Comparison of ENCODE assay signal across 22 cellular contexts in the genomic region with DNA sequence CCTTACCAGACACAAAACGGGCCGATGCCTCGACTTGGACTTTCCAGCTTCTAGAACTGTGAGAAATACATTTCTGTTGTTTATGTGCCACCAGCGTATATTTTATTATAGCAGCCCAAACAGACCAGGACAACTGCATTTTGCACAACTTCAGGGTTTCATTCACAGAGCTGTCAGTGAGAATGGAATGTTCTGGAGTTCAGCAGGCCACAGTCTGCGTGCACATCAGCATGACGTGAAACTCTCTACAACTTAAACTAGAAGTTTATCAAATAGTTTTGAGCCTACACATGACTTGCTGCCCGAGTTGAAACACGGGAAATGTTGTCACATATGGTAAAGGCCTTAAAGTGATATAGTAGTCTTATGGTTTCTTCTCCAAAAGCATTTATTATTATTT. TPM values are rescaled to one million over a fixed set of nuclear protein-coding genes. Genes with fewer than 3 reads are reported as not detected.
A peak's percentile ranks its signal among the peaks of the same experiment; 100 is the strongest.
DNase-seq lines count a peak whose midpoint lies in the region; ATAC-seq and TF ChIP-seq lines count a peak whose summit lies in the region.
"Had no signal": no experiment of that assay in that cellular context is flagged by ENCODE, and none has a peak within 500 bp of the region (broad histone marks: within the 10 kb centered on the region; RNA-seq: fewer than 3 reads in every experiment).

No MANE protein-coding gene starts in this region.

- no peaks in the 10 kb centered on the region for H3K36me3 ChIP-seq in OCI-LY1 (ENCODE audit: insufficient read depth, low read length)
- no peaks in the 10 kb centered on the region for H3K36me3 ChIP-seq in brain microvascular endothelial cell (replicated peaks)
- no peaks in the 10 kb centered on the region for H3K36me3 ChIP-seq in heart right ventricle

- no peaks in the 10 kb centered on the region for H3K27me3 ChIP-seq in OCI-LY1 (ENCODE audit: insufficient read depth, low read length)
- no peaks in the 10 kb centered on the region for H3K27me3 ChIP-seq in brain microvascular endothelial cell (replicated peaks)
- peaks cover 0 to 2% (median 0%) of the 10 kb centered on the region in 7 donors for H3K27me3 ChIP-seq in heart right ventricle

- peaks cover 35% of the 10 kb centered on the region for H3K4me1 Mint-ChIP-seq in chondrocyte (ENCODE audit: low read depth)

- no peak overlapping the region for H3K4me2 ChIP-seq in OCI-LY1 (ENCODE audit: low read length)
- H3K4me2 ChIP-seq: GM23338 had no signal

- H3K9me2 ChIP-seq in OCI-LY1 (ENCODE audit: low read depth, low read length) = no peaks in the 10 kb centered on the region

- in situ Hi-C loops in brain microvascular endothelial cell (cut with HindIII; ENCODE audit: low pct_ligation_motif_present, low sequenced_read_pairs) = loop anchor here (25.0 kb wide), 2 partner anchors 401 to 851 kb away; no protein-coding TSS in a partner anchor

- H3K4me3 ChIP-seq in OCI-LY1 (ENCODE audit: low read depth, low read length, poor library complexity, severe bottlenecking) (no peak overlapping the region), brain microvascular endothelial cell (ENCODE audit: low read depth, low read length) (no peak overlapping the region), heart right ventricle (no peak overlapping the region)
- H3K4me3 ChIP-seq: GM23338, SK-N-MC had no signal

- ATAC-seq in heart right ventricle = no peak
- ATAC-seq: GM23338, HCT116 had no signal

- WGBS in heart right ventricle, 2 donors = 84 to 87% methylated on average over 8 of the region's 8 CpGs

- H3F3A ChIP-seq in OCI-LY1 (ENCODE audit: insufficient read depth, low read length) = no peaks in the 10 kb centered on the region

- no peak overlapping the region for H3K4me3 Mint-ChIP-seq in chondrocyte (ENCODE audit: unreplicated experiment)
- H3K4me3 Mint-ChIP-seq: GM23338 had no signal

- H3K4me1 ChIP-seq in OCI-LY1 (ENCODE audit: insufficient read depth, low read length, severe bottlenecking) = peaks cover 50% of the 10 kb centered on the region
- peaks cover 0 to 43% (median 22%) of the 10 kb centered on the region in 9 donors for H3K4me1 ChIP-seq in heart right ventricle

- no peak overlapping the region for H3K9ac ChIP-seq in OCI-LY1 (ENCODE audit: low read length)

- peaks cover 4% of the 10 kb centered on the region for H3K79me2 ChIP-seq in OCI-LY1 (ENCODE audit: insufficient read depth, low read length)

- H3K27ac Mint-ChIP-seq in chondrocyte (ENCODE audit: unreplicated experiment) = no peak overlapping the region
- H3K27ac Mint-ChIP-seq: GM23338 had no signal

- H2AFZ ChIP-seq in OCI-LY1 (ENCODE audit: low read length) = no peak overlapping the region
- H2AFZ ChIP-seq: GM23338 had no signal

- H3K27me3 Mint-ChIP-seq in chondrocyte (ENCODE audit: low read depth) = no peaks in the 10 kb centered on the region

- no peaks in the 10 kb centered on the region for H4K20me1 ChIP-seq in OCI-LY1 (ENCODE audit: insufficient read depth, low read length)

- H3K27ac ChIP-seq in OCI-LY1 (ENCODE audit: low read depth, low read length, poor library complexity, severe bottlenecking) (peak overlapping the region; percentile 33), brain microvascular endothelial cell (peak overlapping the region; percentile 84), heart right ventricle (no peak overlapping the region)
- H3K27ac ChIP-seq: C4-2B, SK-N-MC had no signal

- intact Hi-C loops in heart right ventricle (cut with DNase I) = loop anchor here in 9 of 10 donors (1.0 to 10.0 kb wide), 13 partner anchors 28 to 878 kb away; no protein-coding TSS in a partner anchor

- H3K9me3 Mint-ChIP-seq in chondrocyte (ENCODE audit: low read depth) = peaks cover 3% of the 10 kb centered on the region

- H3K9me3 ChIP-seq in OCI-LY1 (ENCODE audit: low read length) (no peaks in the 10 kb centered on the region), heart right ventricle (no peaks in the 10 kb centered on the region)
- H3K9me3 ChIP-seq: Caco-2 had no signal

- TF ChIP-seq CTCF in OCI-LY1 (IDR thresholded peaks at IDR 0.05; ENCODE audit: low read length) (no peak), brain microvascular endothelial cell (IDR thresholded peaks at IDR 0.05; ENCODE audit: low read depth, low read length, missing control alignments) (no peak), heart right ventricle (IDR thresholded peaks at IDR 0.05) (no peak), chondrocyte (IDR thresholded peaks at IDR 0.05) (no peak)

- DNase-seq in brain microvascular endothelial cell = peak; percentile 96
- DNase-seq in iris pigment epithelial cell (ENCODE audit: low read depth) = peak; percentile 91
- DNase-seq in heart right ventricle = no peak
- no peak for DNase-seq in chondrocyte (ENCODE audit: low spot score)
- DNase-seq in NCI-H748 treated with DMSO at 0.1 percent for 48 hours (lab: John Stamatoyannopoulos, UW) = no peak
- no peak for DNase-seq in NCI-H748 (lab: John Stamatoyannopoulos, UW; ENCODE audit: unreplicated experiment)
- DNase-seq: ACHN, AML-193, Caco-2, GF-D8, KBM-7, NCI-H1105, NCI-H2081, NCI-H2171 treated with DMSO at 0.1 percent for 48 hours, NCI-H446, NCI-H526 treated with DMSO at 0.1 percent for 48 hours, SHP77 had no signal

- H3K36me3 Mint-ChIP-seq in chondrocyte (ENCODE audit: low read depth) = no peaks in the 10 kb centered on the region

RNA-seq across cellular contexts. Expression of gene TRIB2, which starts 3.9 kb away (rescaled TPM):
- total RNA-seq in heart right ventricle (10 to 100 TPM; 26.7 to 46.6 (median 36.5) TPM), chondrocyte (37.5 to 42.3 TPM (median 40.5 TPM) in 3 replicates)
- polyA plus RNA-seq in heart right ventricle = 10 to 100 TPM; 31.7 to 57.2 TPM

Comparison
In these comparisons a context has a peak if more than half of its experiments do, and no peak if none do; other contexts are left out.
1. H3K27ac ChIP-seq: peak in OCI-LY1 (single experiment) and brain microvascular endothelial cell (single experiment); none in heart right ventricle (0 of 10).
2. DNase-seq: peak in brain microvascular endothelial cell (single experiment) and iris pigment epithelial cell (single experiment); none in heart right ventricle (0 of 2), chondrocyte (single experiment), NCI-H748 treated with DMSO at 0.1 percent for 48 hours (single experiment) and NCI-H748 (single experiment).